21 cellular contexts compared by ENCODE assay signal in genomic region chr22:23485490-23485889, GRCh38.
DNase-seq lines count a peak whose midpoint lies in the region; ATAC-seq, FAIRE-seq and TF ChIP-seq lines count a peak whose summit lies in the region.
"Had no signal": no experiment of that assay in that cellular context is flagged by ENCODE, and none has a peak within 500 bp of the region (broad histone marks: within the 10 kb centered on the region; RNA-seq: fewer than 3 reads in every experiment).

No MANE protein-coding gene starts in this region.

- WGBS in GM12878 (ENCODE audit: insufficient coverage, insufficient replicate concordance, low lambda C conversion rate, missing lambda C conversion rate) = 20% methylated on average over 4 of the region's 4 CpGs

- TF ChIP-seq CTCF in GM12878 (IDR thresholded peaks at IDR 0.05 in 2 of 3, conservative IDR thresholded peaks at IDR 0.05 in 1 of 3; ENCODE audit: control insufficient read depth in 2 of 3, extremely low read depth in 1 of 3, insufficient read depth in 1 of 3, low read depth in 3 of 3, low read length in 3 of 3) (no peak), gastrocnemius medialis (IDR thresholded peaks at IDR 0.05 in 4 of 5, conservative IDR thresholded peaks at IDR 0.05 in 1 of 5) (no peak)

- TF ChIP-seq RAD21 in GM12878 (IDR thresholded peaks at IDR 0.05; ENCODE audit: insufficient read depth, low read depth, low read length) = no peak

- H3K36me3 ChIP-seq in GM12878 (ENCODE audit: control insufficient read depth in 2 of 2, insufficient read depth in 2 of 2, low read length in 1 of 2) (no peaks in the 10 kb centered on the region), gastrocnemius medialis (no peaks in the 10 kb centered on the region)

- FAIRE-seq in GM12892 (lab: Jason Lieb, UNC) (peak; percentile 84), GM12878 (lab: Jason Lieb, UNC) (peak; percentile 23)
- FAIRE-seq: K562 had no signal

- POLR2A ChIA-PET in GM12878 (lab: Charles Lee) = no interaction called here

- no peak overlapping the region for H3K27ac ChIP-seq in GM12878 (ENCODE audit: control insufficient read depth, insufficient read depth)
- no peak overlapping the region for H3K27ac ChIP-seq in gastrocnemius medialis
- H3K27ac ChIP-seq: skin epidermis had no signal

- H3K9me3 Mint-ChIP-seq in activated T-cell treated with anti-CD3 and anti-CD28 coated beads, Interleukin-2, amount 50 U/mL, for 24 hours = peaks cover 2% of the 10 kb centered on the region
- H3K9me3 Mint-ChIP-seq: activated B cell treated with CpG ODN at 0.5 μM for 24 hours; activated CD8-positive, alpha-beta T cell treated with anti-CD3 and anti-CD28 coated beads for 36 hours; activated naive CD8-positive, alpha-beta T cell treated with anti-CD3 and anti-CD28 coated beads, Interleukin-2, amount 10 ng/mL, durations not matched to agents 7 days and 5 days; activated T-cell treated with anti-CD3 and anti-CD28 coated beads, Interleukin-2, amount 50 U/mL, for 72 hours; CD8-positive, alpha-beta T cell; nephron; T-helper 2 cell treated with Interferon-gamma antibody and Interleukin-4, amounts not matched to agents 5 μg/mL and 100 μg/mL, for 36 hours had no signal

- ATAC-seq in HG02623 (IDR thresholded peaks at IDR 0.05; ENCODE audit: unreplicated experiment) (peak; percentile 73), GM12878 (no peak), gastrocnemius medialis (peak; percentile 66 to 75)
- ATAC-seq: activated CD8-positive, alpha-beta T cell treated with anti-CD3 and anti-CD28 coated beads for 36 hours; CD8-positive, alpha-beta T cell; K562 had no signal

- no peak for DNase-seq in GM12892 (ENCODE audit: insufficient read length)
- no peak for DNase-seq in GM12878 (ENCODE audit: low read depth, low spot score)
- no peak for DNase-seq in gastrocnemius medialis
- no peak for DNase-seq in AML-193 (lab: John Stamatoyannopoulos, UW)
- no peak for DNase-seq in GF-D8 (lab: John Stamatoyannopoulos, UW)
- no peak for DNase-seq in activated T-cell treated with anti-CD3 and anti-CD28 coated beads, Interleukin-2, amount 50 U/mL, for 24 hours
- DNase-seq: activated B cell treated with CpG ODN at 0.5 μM for 24 hours; activated CD8-positive, alpha-beta T cell treated with anti-CD3 and anti-CD28 coated beads for 36 hours; activated naive CD8-positive, alpha-beta T cell treated with anti-CD3 and anti-CD28 coated beads, Interleukin-2, amount 10 ng/mL, durations not matched to agents 7 days and 5 days; activated T-cell treated with anti-CD3 and anti-CD28 coated beads, Interleukin-2, amount 50 U/mL, for 72 hours; CD8-positive, alpha-beta T cell; midbrain; NCI-H187; NCI-H2227 treated with DMSO at 0.1 percent for 48 hours; NCI-H82; stimulated activated CD4-positive, alpha-beta T cell treated with anti-CD3 and anti-CD28 coated beads, Interleukin-2, amount 100 ng/mL, for 48 hours had no signal

- H3K9me3 ChIP-seq in GM12878 (replicated peaks; ENCODE audit: control insufficient read depth, insufficient read depth, low read length) = no peaks in the 10 kb centered on the region
- H3K9me3 ChIP-seq in gastrocnemius medialis = no peaks in the 10 kb centered on the region

- H4K20me1 ChIP-seq in GM12878 (ENCODE audit: control insufficient read depth, insufficient read depth) = no peaks in the 10 kb centered on the region

- no peaks in the 10 kb centered on the region for H3K79me2 ChIP-seq in GM12878 (ENCODE audit: control insufficient read depth, insufficient read depth, low read length)

- H3K27me3 Mint-ChIP-seq in activated T-cell treated with anti-CD3 and anti-CD28 coated beads, Interleukin-2, amount 50 U/mL, for 24 hours = peaks cover 24% of the 10 kb centered on the region

- CTCF ChIA-PET in GM12878 (lab: Yijun Ruan, JAX) = no interaction called here

- no peak for TF ChIP-seq EP300 in GM12878 (IDR thresholded peaks at IDR 0.05; ENCODE audit: borderline replicate concordance in 1 of 2, control insufficient read depth in 1 of 2, low read depth in 2 of 2, low read length in 2 of 2)

- no peak overlapping the region for H3K27ac Mint-ChIP-seq in activated T-cell treated with anti-CD3 and anti-CD28 coated beads, Interleukin-2, amount 50 U/mL, for 24 hours
- H3K27ac Mint-ChIP-seq: activated B cell treated with CpG ODN at 0.5 μM for 24 hours; activated CD8-positive, alpha-beta T cell treated with anti-CD3 and anti-CD28 coated beads for 36 hours; activated naive CD8-positive, alpha-beta T cell treated with anti-CD3 and anti-CD28 coated beads, Interleukin-2, amount 10 ng/mL, durations not matched to agents 7 days and 5 days; activated T-cell treated with anti-CD3 and anti-CD28 coated beads, Interleukin-2, amount 50 U/mL, for 72 hours; CD8-positive, alpha-beta T cell; nephron; T-helper 2 cell treated with Interferon-gamma antibody and Interleukin-4, amounts not matched to agents 5 μg/mL and 100 μg/mL, for 36 hours had no signal

- intact Hi-C loops in GM12878 (cut with micrococcal nuclease; ENCODE audit: unreplicated experiment) (no loop called here), gastrocnemius medialis (cut with DNase I; ENCODE audit: low total_unique reads) (no loop called here)

- H3K27me3 ChIP-seq in GM12878 (replicated peaks in 1 of 2; ENCODE audit: control insufficient read depth in 2 of 2, insufficient read depth in 2 of 2, low read length in 1 of 2) (peaks cover 0 to 3% of the 10 kb centered on the region in 2 experiments; a peak in 1 of 4 replicates), gastrocnemius medialis (peaks cover 0 to 3% (median 0%) of the 10 kb centered on the region in 3 donors)

- TF ChIP-seq POLR2A in GM12892 (IDR thresholded peaks at IDR 0.05; ENCODE audit: low read depth, low read length) = no peak
- TF ChIP-seq POLR2A in GM12878 (IDR thresholded peaks at IDR 0.05; ENCODE audit: low read depth, low read length) = no peak
- TF ChIP-seq POLR2A in gastrocnemius medialis (IDR thresholded peaks at IDR 0.05) = no peak

- H3K4me1 ChIP-seq in GM12878 (ENCODE audit: control insufficient read depth, insufficient read depth, low read length) (no peaks in the 10 kb centered on the region), gastrocnemius medialis (no peaks in the 10 kb centered on the region)

- H3K9ac ChIP-seq in GM12878 (ENCODE audit: control insufficient read depth, insufficient read depth, low read length) = no peak overlapping the region

- SMC1A ChIA-PET in GM12878 (lab: Charles Lee; ENCODE audit: uncharacterized antibody, unreplicated experiment) = no interaction called here

- H3K4me3 ChIP-seq in GM12878 = no peak overlapping the region
- H3K4me3 ChIP-seq in gastrocnemius medialis = no peak overlapping the region
- H3K4me3 ChIP-seq: K562, skin epidermis had no signal

- BruUV-seq in GM12878 (replicated peaks; lab: Mats Ljungman, UMichigan) = no TSS peak

- H3K4me3 Mint-ChIP-seq in activated T-cell treated with anti-CD3 and anti-CD28 coated beads, Interleukin-2, amount 50 U/mL, for 24 hours = no peak overlapping the region
- H3K4me3 Mint-ChIP-seq: activated B cell treated with CpG ODN at 0.5 μM for 24 hours; activated CD8-positive, alpha-beta T cell treated with anti-CD3 and anti-CD28 coated beads for 36 hours; activated naive CD8-positive, alpha-beta T cell treated with anti-CD3 and anti-CD28 coated beads, Interleukin-2, amount 10 ng/mL, durations not matched to agents 7 days and 5 days; activated T-cell treated with anti-CD3 and anti-CD28 coated beads, Interleukin-2, amount 50 U/mL, for 72 hours; CD8-positive, alpha-beta T cell; nephron; T-helper 2 cell treated with Interferon-gamma antibody and Interleukin-4, amounts not matched to agents 5 μg/mL and 100 μg/mL, for 36 hours had no signal

- RAD21 ChIA-PET in GM12878 (lab: Charles Lee; ENCODE audit: unreplicated experiment) = no interaction called here

- no peak overlapping the region for H2AFZ ChIP-seq in GM12878 (ENCODE audit: control insufficient read depth, low read depth, low read length)

- H3K36me3 Mint-ChIP-seq in activated T-cell treated with anti-CD3 and anti-CD28 coated beads, Interleukin-2, amount 50 U/mL, for 24 hours (ENCODE audit: low read depth) = no peaks in the 10 kb centered on the region
- H3K36me3 Mint-ChIP-seq: activated naive CD8-positive, alpha-beta T cell treated with anti-CD3 and anti-CD28 coated beads, Interleukin-2, amount 10 ng/mL, durations not matched to agents 7 days and 5 days; CD8-positive, alpha-beta T cell had no signal

- no peaks in the 10 kb centered on the region for H3K4me1 Mint-ChIP-seq in activated T-cell treated with anti-CD3 and anti-CD28 coated beads, Interleukin-2, amount 50 U/mL, for 24 hours (ENCODE audit: low read depth)
- H3K4me1 Mint-ChIP-seq: activated B cell treated with CpG ODN at 0.5 μM for 24 hours; activated naive CD8-positive, alpha-beta T cell treated with anti-CD3 and anti-CD28 coated beads, Interleukin-2, amount 10 ng/mL, durations not matched to agents 7 days and 5 days; nephron had no signal

- in situ Hi-C loops in GM12878 (cut with MboI) (no loop called here), gastrocnemius medialis (cut with MboI; ENCODE audit: low sequenced_read_pairs in 4 of 4) (no loop called here)

- H3K4me2 ChIP-seq in GM12878 (ENCODE audit: control insufficient read depth, insufficient read depth) = no peak overlapping the region

TF ChIP-seq in GM12878, 131 proteins besides CTCF, POLR2A, EP300 and RAD21 (continues in another document):
- TF ChIP-seq ZBED1 (IDR thresholded peaks at IDR 0.05; ENCODE audit: borderline replicate concordance) (no peak), ASH2L (IDR thresholded peaks at IDR 0.05; ENCODE audit: borderline replicate concordance, low read depth) (no peak), JUNB (IDR thresholded peaks at IDR 0.05) (no peak), SPI1 (IDR thresholded peaks at IDR 0.05; ENCODE audit: borderline replicate concordance, insufficient read depth, low read depth, low read length) (no peak), ATF2 (IDR thresholded peaks at IDR 0.05; ENCODE audit: low read length) (no peak), ZSCAN29 (IDR thresholded peaks at IDR 0.05) (no peak)
